Comparison of ENCODE assay signal across 18 cellular contexts in genomic region chr2:97210336-97210735, GRCh38.
DNase-seq lines count a peak whose midpoint lies in the region; TF ChIP-seq lines count a peak whose summit lies in the region.
"Had no signal": no experiment of that assay in that cellular context is flagged by ENCODE, and none has a peak within 500 bp of the region (broad histone marks: within the 10 kb centered on the region; RNA-seq: fewer than 3 reads in every experiment).

No MANE protein-coding gene starts in this region.

- intact Hi-C loops in OCI-LY7 (cut with micrococcal nuclease; ENCODE audit: unreplicated experiment), result no loop called here

- H3K27me3 ChIP-seq in DOHH2 (ENCODE audit: control insufficient read depth, low read length) (no peaks in the 10 kb centered on the region), endodermal cell (ENCODE audit: control insufficient read depth, insufficient read depth, low read length, poor library complexity, severe bottlenecking) (no peaks in the 10 kb centered on the region)
- H3K27me3 ChIP-seq: BLaER1 had no signal

- H3K4me2 ChIP-seq in DOHH2 (ENCODE audit: low read length), result no peak overlapping the region
- H3K4me2 ChIP-seq in OCI-LY7 (ENCODE audit: low read length), result no peak overlapping the region
- H3K4me2 ChIP-seq: BLaER1 had no signal

- H3K9me3 ChIP-seq in DOHH2 (ENCODE audit: control insufficient read depth, insufficient read depth, low read length) (no peaks in the 10 kb centered on the region), OCI-LY7 (ENCODE audit: low read length) (no peaks in the 10 kb centered on the region), endodermal cell (ENCODE audit: control insufficient read depth, low read length) (no peaks in the 10 kb centered on the region)
- H3K9me3 ChIP-seq: BLaER1, Caco-2 had no signal

- H3K4me1 Mint-ChIP-seq in endodermal cell, result no peaks in the 10 kb centered on the region
- H3K4me1 Mint-ChIP-seq: B cell; CD4-positive, CD25-positive, alpha-beta regulatory T cell had no signal

- WGBS in endodermal cell (ENCODE audit: insufficient coverage in 1 of 2, insufficient read length in 1 of 2), 2 experiments, result 90 to 93% methylated on average over 3 to 4 of the region's 4 CpGs

- no peak overlapping the region for H3K27ac Mint-ChIP-seq in endodermal cell
- H3K27ac Mint-ChIP-seq: B cell; CD4-positive, CD25-positive, alpha-beta regulatory T cell; CD8-positive, alpha-beta T cell had no signal

- H3K4me3 Mint-ChIP-seq in endodermal cell, result no peak overlapping the region
- H3K4me3 Mint-ChIP-seq: B cell; CD4-positive, CD25-positive, alpha-beta regulatory T cell; CD8-positive, alpha-beta T cell had no signal

- CTCF ChIA-PET in OCI-LY7 (lab: Charles Lee; ENCODE audit: unreplicated experiment), result no interaction called here

- H3K27ac ChIP-seq in DOHH2 (ENCODE audit: low read depth, low read length) (no peak overlapping the region), OCI-LY7 (ENCODE audit: low read depth, low read length, poor library complexity, severe bottlenecking) (no peak overlapping the region), endodermal cell (ENCODE audit: low read depth, low read length) (no peak overlapping the region)
- H3K27ac ChIP-seq: 22Rv1, BLaER1, C4-2B had no signal

- H4K20me1 ChIP-seq in DOHH2 (ENCODE audit: control insufficient read depth, insufficient read depth, low read depth, low read length) (no peaks in the 10 kb centered on the region), OCI-LY7 (ENCODE audit: insufficient read depth, low read length) (no peaks in the 10 kb centered on the region)
- H4K20me1 ChIP-seq: BLaER1 had no signal

- no TSS peak for BruUV-seq in OCI-LY7 (replicated peaks; lab: Mats Ljungman, UMichigan)

- no peaks in the 10 kb centered on the region for H3K4me1 ChIP-seq in DOHH2 (ENCODE audit: control insufficient read depth, low read length)
- no peaks in the 10 kb centered on the region for H3K4me1 ChIP-seq in OCI-LY7 (ENCODE audit: insufficient read depth, low read length, poor library complexity, severe bottlenecking)
- no peaks in the 10 kb centered on the region for H3K4me1 ChIP-seq in endodermal cell (ENCODE audit: control insufficient read depth, insufficient read depth, low read length)
- H3K4me1 ChIP-seq: BLaER1, Caco-2 had no signal

- TF ChIP-seq CTCF in DOHH2 (IDR thresholded peaks at IDR 0.05; ENCODE audit: low read depth, low read length, poor library complexity, severe bottlenecking) (peak; percentile 11), OCI-LY7 (conservative IDR thresholded peaks at IDR 0.05; ENCODE audit: low read length) (peak; percentile 39; the same call in 1 of the 2 replicates), endodermal cell (conservative IDR thresholded peaks at IDR 0.05) (peak; percentile 22)

- H3K9me3 Mint-ChIP-seq in endodermal cell, result no peaks in the 10 kb centered on the region
- H3K9me3 Mint-ChIP-seq: CD4-positive, CD25-positive, alpha-beta regulatory T cell; CD8-positive, alpha-beta T cell had no signal

- H3K36me3 ChIP-seq in DOHH2 (ENCODE audit: control insufficient read depth, low read length), result peaks cover 7% of the 10 kb centered on the region
- peaks cover 15% of the 10 kb centered on the region for H3K36me3 ChIP-seq in OCI-LY7 (ENCODE audit: insufficient read depth, low read length)
- peaks cover 35% of the 10 kb centered on the region for H3K36me3 ChIP-seq in endodermal cell (ENCODE audit: control insufficient read depth, insufficient read depth, low read length)

- H3K9ac ChIP-seq in endodermal cell (ENCODE audit: extremely low read depth, low read length, poor library complexity, severe bottlenecking), result no peak overlapping the region
- H3K9ac ChIP-seq: BLaER1 had no signal

- POLR2A ChIA-PET in OCI-LY7 (lab: Charles Lee), result no interaction called here

- H3K9me2 ChIP-seq in DOHH2 (replicated peaks; ENCODE audit: control insufficient read depth, low read length) (no peaks in the 10 kb centered on the region), OCI-LY7 (ENCODE audit: insufficient read depth, low read length) (no peaks in the 10 kb centered on the region)

- H3K79me2 ChIP-seq in DOHH2 (ENCODE audit: control insufficient read depth, low read length) (no peaks in the 10 kb centered on the region), OCI-LY7 (ENCODE audit: insufficient read depth, low read depth, low read length) (no peaks in the 10 kb centered on the region)

- no peaks in the 10 kb centered on the region for H3K27me3 Mint-ChIP-seq in endodermal cell (ENCODE audit: insufficient read depth)
- H3K27me3 Mint-ChIP-seq: B cell; CD4-positive, CD25-positive, alpha-beta regulatory T cell had no signal

- H2AFZ ChIP-seq in OCI-LY7 (ENCODE audit: low read length), result no peak overlapping the region

- no peak overlapping the region for H3K4me3 ChIP-seq in DOHH2 (ENCODE audit: low read length)
- H3K4me3 ChIP-seq in OCI-LY7 (ENCODE audit: low read depth, low read length, poor library complexity, severe bottlenecking), result no peak overlapping the region
- H3K4me3 ChIP-seq in endodermal cell (ENCODE audit: low read length), result no peak overlapping the region
- H3K4me3 ChIP-seq: BLaER1 had no signal

- DNase-seq in OCI-LY7 (ENCODE audit: low spot score) (no peak), endodermal cell (no peak), lung microvascular endothelial cell (ENCODE audit: low read depth in 2 of 2) (peak; percentile 18 to 65), hypothalamus (lab: John Stamatoyannopoulos, UW) (no peak), mesenteric fat pad (ENCODE audit: low spot score) (no peak)
- DNase-seq in stimulated activated CD4-positive, alpha-beta T cell treated with anti-CD3 and anti-CD28 coated beads, Interleukin-1b, Interleukin-23, amount 100 ng/mL, for 48 hours, result no peak
- DNase-seq: Caco-2; CD4-positive, CD25-positive, alpha-beta regulatory T cell; CD8-positive, alpha-beta T cell; DMS153; GF-D8; GOT3; H7 had no signal

- peaks cover 13% of the 10 kb centered on the region for H3K36me3 Mint-ChIP-seq in endodermal cell (ENCODE audit: low read depth)

- H3F3A ChIP-seq in DOHH2 (ENCODE audit: control insufficient read depth, insufficient read depth), result no peaks in the 10 kb centered on the region

Comparison
In these comparisons a context has a peak if more than half of its experiments do, and no peak if none do; other contexts are left out.
1. DNase-seq: peak in lung microvascular endothelial cell (2 of 2); none in OCI-LY7 (single experiment), endodermal cell (single experiment), stimulated activated CD4-positive, alpha-beta T cell treated with anti-CD3 and anti-CD28 coated beads, Interleukin-1b, Interleukin-23, amount 100 ng/mL, for 48 hours (single experiment), hypothalamus (0 of 51) and mesenteric fat pad (single experiment).
2. Peak in every context shown above with its lines, with median percentiles within 50 percentile points of each other: CTCF ChIP-seq.